32 cellular contexts compared by ENCODE assay signal in the genomic region with DNA sequence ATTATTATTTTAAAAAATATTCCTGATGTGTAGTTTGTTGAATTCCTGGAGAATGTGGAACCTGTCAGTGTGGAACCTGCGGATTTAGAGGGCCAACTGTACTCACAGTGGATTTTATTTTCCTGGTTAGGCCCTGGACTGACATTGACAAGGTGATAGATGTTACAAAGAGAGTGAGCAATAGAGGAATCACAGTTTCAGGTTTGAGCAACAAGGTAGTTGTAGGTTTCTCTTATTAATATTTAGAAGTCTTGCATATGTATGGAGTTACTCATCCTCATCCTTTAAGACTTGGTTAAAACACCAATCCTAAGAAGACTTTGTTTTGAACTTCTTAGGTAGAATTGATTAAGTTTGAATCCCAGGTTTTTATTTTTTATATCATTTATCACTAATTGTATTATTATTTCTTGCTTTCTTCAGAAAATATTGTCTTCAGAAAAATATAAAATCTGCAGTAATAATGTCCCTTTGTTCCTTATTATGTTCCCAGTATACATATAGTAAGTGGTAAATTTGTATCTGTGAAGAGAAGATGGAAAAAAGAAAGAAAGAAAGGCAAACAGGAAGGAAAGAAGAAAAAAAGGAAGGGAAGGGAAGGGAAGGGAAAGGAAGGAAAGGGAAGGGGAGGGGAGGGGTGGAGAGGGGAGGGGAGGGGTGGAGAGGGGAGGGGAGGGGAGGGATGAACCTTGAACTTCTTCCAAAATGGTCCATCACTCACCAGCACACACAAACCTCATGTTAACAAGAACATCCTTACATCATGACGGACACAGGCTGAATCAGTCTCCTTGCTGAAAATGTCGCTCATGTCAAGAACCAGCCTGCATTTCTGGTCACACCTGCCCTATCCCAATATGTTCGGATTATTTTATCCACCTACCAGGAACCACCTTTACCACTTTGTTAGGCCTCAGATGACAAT.
"Had no signal": no experiment of that assay in that cellular context is flagged by ENCODE, and none has a peak within 500 bp of the region (broad histone marks: within the 10 kb centered on the region; RNA-seq: fewer than 3 reads in every experiment).

No MANE protein-coding gene starts in this region.

- H3K27me3 ChIP-seq: adrenal gland, body of pancreas, cardiac muscle cell, dorsolateral prefrontal cortex, esophagus squamous epithelium had no signal

- H3K4me3 ChIP-seq: adrenal gland, body of pancreas, cardiac muscle cell, coronary artery, dorsolateral prefrontal cortex, esophagus squamous epithelium had no signal

- H3K36me3 ChIP-seq: adrenal gland, cardiac muscle cell, esophagus squamous epithelium had no signal

- ATAC-seq: activated CD4-positive, CD25-positive, alpha-beta regulatory T cell treated with anti-CD3 and anti-CD28 coated beads, Interleukin-2, amount 50 U/mL, for 24 hours; activated CD8-positive, alpha-beta T cell treated with anti-CD3 and anti-CD28 coated beads for 36 hours; activated naive CD8-positive, alpha-beta T cell treated with anti-CD3 and anti-CD28 coated beads, Interleukin-2, amount 50 U/mL, for 24 hours; activated T-cell treated with anti-CD3 and anti-CD28 coated beads, Interleukin-2, amount 50 U/mL, for 4 hours; activated T-helper 17 cell treated with anti-CD3 and anti-CD28 coated beads, Interleukin-2, amount 50 U/mL, for 72 hours; body of pancreas had no signal

- H3K9me3 ChIP-seq: adrenal gland, body of pancreas, esophagus squamous epithelium had no signal

- FAIRE-seq: frontal cortex, TTC549 had no signal

- H3K4me1 ChIP-seq: body of pancreas, esophagus squamous epithelium had no signal

- H3K27ac ChIP-seq: adrenal gland, body of pancreas, cardiac muscle cell, coronary artery, dorsolateral prefrontal cortex, esophagus squamous epithelium, VCaP had no signal

- DNase-seq: activated B cell treated with CpG ODN at 0.5 μM for 24 hours; activated CD4-positive, alpha-beta T cell treated with anti-CD3 and anti-CD28 coated beads for 48 hours; activated CD4-positive, alpha-beta T cell treated with anti-CD3 and anti-CD28 coated beads, Interleukin-2, amount 50 U/mL, for 1 hour; activated CD4-positive, alpha-beta T cell treated with anti-CD3 and anti-CD28 coated beads, Interleukin-2, amount 50 U/mL, for 48 hours; activated CD8-positive, alpha-beta memory T cell treated with anti-CD3 and anti-CD28 coated beads for 24 hours; activated CD8-positive, alpha-beta T cell treated with anti-CD3 and anti-CD28 coated beads for 36 hours; activated effector memory CD4-positive, alpha-beta T cell treated with Interleukin-2 at 50 U/mL for 16 hours; activated gamma-delta T cell treated with Interleukin-2 at 50 U/mL for 16 hours; activated naive CD4-positive, alpha-beta T cell treated with anti-CD3 and anti-CD28 coated beads, Interleukin-2, amount 50 U/mL, for 16 hours; activated naive CD4-positive, alpha-beta T cell treated with Interleukin-2 at 50 U/mL for 16 hours; activated naive CD8-positive, alpha-beta T cell treated with anti-CD3 and anti-CD28 coated beads for 36 hours; activated naive CD8-positive, alpha-beta T cell treated with anti-CD3 and anti-CD28 coated beads, Interleukin-2, amount 50 U/mL, for 24 hours; activated T-cell treated with anti-CD3 and anti-CD28 coated beads, Interleukin-2, amount 50 U/mL, for 4 hours; adrenal gland; amygdala; aorta; body of pancreas; central memory CD4-positive, alpha-beta T cell; cerebellar nuclear complex; dorsolateral prefrontal cortex; effector memory CD4-positive, alpha-beta T cell; endodermal cell; esophagus squamous epithelium; head of caudate nucleus; T-helper 2 cell had no signal
